In the genomic region with DNA sequence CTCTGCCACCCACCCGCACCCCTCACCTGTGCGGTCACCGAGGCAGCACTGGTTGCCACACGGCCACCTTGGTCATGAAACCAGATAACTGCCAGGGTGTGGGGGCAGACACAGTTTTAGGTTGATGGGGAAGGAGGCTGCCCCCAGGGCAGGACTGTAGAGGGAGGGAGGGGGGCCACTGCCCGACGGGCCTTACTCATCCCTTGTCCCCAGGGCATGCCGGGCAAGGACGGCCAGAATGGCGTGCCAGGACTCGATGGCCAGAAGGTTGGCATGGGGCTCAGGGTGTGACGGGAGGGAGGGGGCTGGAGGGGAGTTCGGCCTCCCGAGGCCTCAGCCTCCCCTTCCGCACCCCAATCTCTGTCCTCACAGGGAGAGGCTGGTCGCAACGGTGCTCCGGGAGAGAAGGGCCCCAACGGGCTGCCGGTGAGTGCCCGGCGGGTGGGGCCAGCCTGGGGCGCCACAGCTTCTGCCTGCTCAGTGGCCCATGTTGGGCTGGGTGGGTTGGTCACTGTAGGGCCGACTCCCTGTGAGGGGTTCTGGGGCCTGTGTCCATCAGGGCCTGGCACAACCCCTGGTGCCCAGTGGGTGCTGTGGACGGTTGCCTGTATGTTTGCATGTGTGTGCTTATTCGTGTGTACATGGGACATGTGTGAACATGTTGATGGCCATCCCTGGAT, we compare ENCODE assay signal across 1 cellular context.
TF ChIP-seq lines count a peak whose summit lies in the region.

No MANE protein-coding gene starts in this region.

TF ChIP-seq in IMR-90, 13 proteins besides CTCF, POLR2A, EP300 and RAD21:
- TF ChIP-seq SMC3 (IDR thresholded peaks at IDR 0.05; ENCODE audit: low read depth, low read length) (no peak), CHD1 (IDR thresholded peaks at IDR 0.05; ENCODE audit: low read depth, low read length) (no peak), FOS (IDR thresholded peaks at IDR 0.05; ENCODE audit: low read depth, low read length) (no peak), BHLHE40 (IDR thresholded peaks at IDR 0.05; ENCODE audit: low read depth, low read length) (no peak), RFX5 (IDR thresholded peaks at IDR 0.05; ENCODE audit: low read depth, low read length) (no peak), MAZ (IDR thresholded peaks at IDR 0.05; ENCODE audit: borderline replicate concordance, low read depth, low read length) (no peak), RCOR1 (IDR thresholded peaks at IDR 0.05; ENCODE audit: insufficient replicate concordance, low read length) (no peak), MXI1 (IDR thresholded peaks at IDR 0.05; ENCODE audit: borderline replicate concordance, low read depth, low read length) (no peak), MAFK (IDR thresholded peaks at IDR 0.05; ENCODE audit: low read depth, low read length) (no peak), CEBPB (IDR thresholded peaks at IDR 0.05; ENCODE audit: low read depth, low read length) (no peak), ELK1 (IDR thresholded peaks at IDR 0.05; ENCODE audit: borderline replicate concordance, low read depth, low read length) (no peak), NFE2L2 (IDR thresholded peaks at IDR 0.05; ENCODE audit: low read depth, low read length) (no peak)
- TF ChIP-seq, protein P1, sequence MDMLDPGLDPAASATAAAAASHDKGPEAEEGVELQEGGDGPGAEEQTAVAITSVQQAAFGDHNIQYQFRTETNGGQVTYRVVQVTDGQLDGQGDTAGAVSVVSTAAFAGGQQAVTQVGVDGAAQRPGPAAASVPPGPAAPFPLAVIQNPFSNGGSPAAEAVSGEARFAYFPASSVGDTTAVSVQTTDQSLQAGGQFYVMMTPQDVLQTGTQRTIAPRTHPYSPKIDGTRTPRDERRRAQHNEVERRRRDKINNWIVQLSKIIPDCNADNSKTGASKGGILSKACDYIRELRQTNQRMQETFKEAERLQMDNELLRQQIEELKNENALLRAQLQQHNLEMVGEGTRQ (IDR thresholded peaks at IDR 0.05; ENCODE audit: low read depth, low read length): no peak
TF ChIP-seq in IMR-90: peak in this region for 0.
